24 cellular contexts compared by ENCODE assay signal in the genomic region with DNA sequence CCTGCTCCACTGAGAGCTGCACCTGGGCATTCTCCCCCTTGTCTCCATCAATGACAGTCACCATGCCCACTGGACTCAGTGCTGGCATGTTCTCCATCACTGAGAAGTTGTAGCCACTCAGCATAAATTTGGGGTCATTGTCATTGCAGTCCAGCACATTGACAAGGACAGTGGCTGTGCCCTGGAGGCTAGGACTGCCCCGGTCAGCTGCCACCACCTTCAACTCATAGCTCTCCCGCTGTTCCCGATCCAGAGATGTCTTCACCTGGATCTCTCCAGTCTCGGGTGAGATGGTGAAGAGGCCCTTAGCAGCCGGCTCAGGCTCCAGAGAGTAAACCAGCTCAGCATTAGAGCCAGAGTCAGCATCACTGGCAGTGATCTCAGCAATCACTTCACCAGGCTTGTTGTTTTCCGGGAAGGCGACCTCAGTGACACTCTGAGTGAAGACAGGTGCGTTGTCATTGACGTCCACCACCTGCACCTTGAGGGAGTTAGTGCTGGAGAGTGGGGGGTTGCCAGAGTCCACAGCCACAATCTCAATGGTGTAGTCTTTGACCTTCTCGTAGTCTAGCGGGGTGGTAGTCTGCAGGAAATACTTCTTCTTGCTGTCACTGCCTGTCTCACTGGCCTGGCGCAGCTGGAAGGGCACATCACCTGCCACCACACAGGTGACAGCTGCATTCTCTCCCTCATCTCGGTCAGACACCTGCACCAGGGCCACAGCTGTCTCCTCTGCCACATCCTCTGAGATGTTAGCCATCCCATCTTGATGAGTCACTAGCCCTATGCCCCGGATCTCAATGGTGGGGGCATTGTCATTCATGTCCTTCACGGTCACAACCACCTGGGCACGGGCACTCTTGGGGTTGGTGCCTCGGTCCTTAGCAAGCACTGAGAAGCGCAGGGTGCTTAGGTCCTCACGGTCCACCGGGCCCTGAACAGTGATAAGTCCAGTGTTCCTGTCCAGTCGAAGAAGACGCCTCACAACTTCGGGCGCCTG. TPM values are rescaled to one million over a fixed set of nuclear protein-coding genes. Genes with fewer than 3 reads are reported as not detected.
DNase-seq lines count a peak whose midpoint lies in the region; ATAC-seq, FAIRE-seq and TF ChIP-seq lines count a peak whose summit lies in the region.
"Had no signal": no experiment of that assay in that cellular context is flagged by ENCODE, and none has a peak within 500 bp of the region (broad histone marks: within the 10 kb centered on the region; RNA-seq: fewer than 3 reads in every experiment).

No MANE protein-coding gene starts in this region.

- peaks cover 45% of the 10 kb centered on the region for H4K20me1 ChIP-seq in PC-9 (ENCODE audit: insufficient read depth)

- H3K9me3 ChIP-seq in PC-9 (ENCODE audit: insufficient read depth, low read depth) (no peaks in the 10 kb centered on the region), kidney (ENCODE audit: control insufficient read depth in 1 of 2, low read length in 2 of 2) (no peaks in the 10 kb centered on the region), tibial nerve (no peaks in the 10 kb centered on the region)
- H3K9me3 ChIP-seq: A549, colonic mucosa, heart right ventricle had no signal

- CTCF ChIA-PET in PC-9 (lab: Charles Lee), result no interaction called here
- CTCF ChIA-PET in T-cell (lab: Charles Lee), result interaction anchor here in 1 of 2 donors (0.6 kb wide), 1 partner anchor 9 kb away, joined by 4 read pairs; no protein-coding TSS in a partner anchor

- H3K27me3 ChIP-seq in PC-9 (ENCODE audit: insufficient read depth, low read depth), result no peaks in the 10 kb centered on the region
- no peaks in the 10 kb centered on the region for H3K27me3 ChIP-seq in tibial nerve
- H3K27me3 ChIP-seq: colonic mucosa, heart right ventricle had no signal

- H3K4me1 Mint-ChIP-seq in activated CD4-positive, alpha-beta T cell treated with anti-CD3 and anti-CD28 coated beads, Interleukin-2, amount 10 ng/mL, durations not matched to agents 24 days and 14 days, result no peaks in the 10 kb centered on the region
- no peaks in the 10 kb centered on the region for H3K4me1 Mint-ChIP-seq in T-cell
- H3K4me1 Mint-ChIP-seq: stimulated activated memory B cell treated with anti-CD40 and anti-IgM and Interleukin-4, amounts not matched to agents 10 μg/mL and 1 μg/mL and 100 μg/mL, for 72 hours had no signal

- peaks cover 59% of the 10 kb centered on the region for H3K36me3 ChIP-seq in PC-9 (ENCODE audit: low read depth)
- H3K36me3 ChIP-seq in kidney (ENCODE audit: control insufficient read depth in 1 of 2, insufficient read depth in 2 of 2, low read length in 2 of 2), result peaks cover 29 to 57% of the 10 kb centered on the region in 2 donors
- H3K36me3 ChIP-seq in tibial nerve, result peaks cover 0 to 51% (median 0%) of the 10 kb centered on the region in 3 donors
- H3K36me3 ChIP-seq: colonic mucosa had no signal

- intact Hi-C loops in activated CD4-positive, alpha-beta T cell treated with anti-CD3 and anti-CD28 coated beads, Interleukin-2, amount 10 ng/mL, durations not matched to agents 24 days and 14 days (cut with micrococcal nuclease), result no loop called here
- intact Hi-C loops in PC-9 (cut with micrococcal nuclease; ENCODE audit: unreplicated experiment) (no loop called here), kidney (cut with DNase I) (no loop called here)

- TF ChIP-seq CTCF in PC-9 (conservative IDR thresholded peaks at IDR 0.05) (no peak), kidney (IDR thresholded peaks at IDR 0.05; ENCODE audit: borderline replicate concordance, extremely low read depth, insufficient read depth) (no peak), tibial nerve (IDR thresholded peaks at IDR 0.05) (no peak)

- H3K27ac ChIP-seq in PC-9 (no peak overlapping the region), kidney (ENCODE audit: low read depth in 2 of 2, low read length in 2 of 2) (peak overlapping the region in 1 of 2 donors; percentile 76), tibial nerve (peak overlapping the region in 3 of 4 donors; percentile 9 to 84 (median 75))
- H3K27ac ChIP-seq: A549, heart right ventricle had no signal

- no peaks in the 10 kb centered on the region for H3K36me3 Mint-ChIP-seq in activated CD4-positive, alpha-beta T cell treated with anti-CD3 and anti-CD28 coated beads, Interleukin-2, amount 10 ng/mL, durations not matched to agents 24 days and 14 days (ENCODE audit: low read depth)
- H3K36me3 Mint-ChIP-seq in T-cell, result no peaks in the 10 kb centered on the region
- H3K36me3 Mint-ChIP-seq: activated CD4-positive, alpha-beta memory T cell treated with anti-CD3 and anti-CD28 coated beads for 36 hours; stimulated activated memory B cell treated with anti-CD40 and anti-IgM and Interleukin-4, amounts not matched to agents 10 μg/mL and 1 μg/mL and 100 μg/mL, for 72 hours had no signal

- H3K4me1 ChIP-seq in PC-9 (replicated peaks; ENCODE audit: insufficient read depth) (peaks cover 53% of the 10 kb centered on the region), kidney (ENCODE audit: control insufficient read depth in 1 of 2, insufficient read depth in 1 of 2, low read depth in 1 of 2, low read length in 2 of 2) (peaks cover 18 to 33% of the 10 kb centered on the region in 2 donors), tibial nerve (peaks cover 0 to 14% (median 8%) of the 10 kb centered on the region in 4 donors)
- H3K4me1 ChIP-seq: A549 had no signal

- H3K27ac Mint-ChIP-seq in activated CD4-positive, alpha-beta T cell treated with anti-CD3 and anti-CD28 coated beads, Interleukin-2, amount 10 ng/mL, durations not matched to agents 24 days and 14 days, result peak overlapping the region; percentile 26
- no peak overlapping the region for H3K27ac Mint-ChIP-seq in T-cell
- H3K27ac Mint-ChIP-seq: activated CD4-positive, alpha-beta memory T cell treated with anti-CD3 and anti-CD28 coated beads for 36 hours; immature natural killer cell; stimulated activated memory B cell treated with anti-CD40 and anti-IgM and Interleukin-4, amounts not matched to agents 10 μg/mL and 1 μg/mL and 100 μg/mL, for 72 hours; T-helper 1 cell treated with Interleukin-12 subunit alpha and Interleukin-12 subunit beta and Interleukin-4 antibody, amounts not matched to agents 30 μg/mL and 1 μg/mL, for 36 hours had no signal

- H3K9ac ChIP-seq in kidney (ENCODE audit: low read length in 2 of 2), result no peak overlapping the region

- no peaks in the 10 kb centered on the region for H3K9me3 Mint-ChIP-seq in activated CD4-positive, alpha-beta T cell treated with anti-CD3 and anti-CD28 coated beads, Interleukin-2, amount 10 ng/mL, durations not matched to agents 24 days and 14 days
- no peaks in the 10 kb centered on the region for H3K9me3 Mint-ChIP-seq in T-cell
- H3K9me3 Mint-ChIP-seq: activated CD4-positive, alpha-beta memory T cell treated with anti-CD3 and anti-CD28 coated beads for 36 hours; immature natural killer cell; stimulated activated memory B cell treated with anti-CD40 and anti-IgM and Interleukin-4, amounts not matched to agents 10 μg/mL and 1 μg/mL and 100 μg/mL, for 72 hours; T-helper 1 cell treated with Interleukin-12 subunit alpha and Interleukin-12 subunit beta and Interleukin-4 antibody, amounts not matched to agents 30 μg/mL and 1 μg/mL, for 36 hours had no signal

- peaks cover 63% of the 10 kb centered on the region for H3F3A ChIP-seq in PC-9 (ENCODE audit: insufficient read depth, low read depth)

- POLR2A ChIA-PET in PC-9 (lab: Charles Lee; ENCODE audit: unreplicated experiment), result no interaction called here
- POLR2A ChIA-PET in T-cell (lab: Charles Lee), result no interaction called here

- H3K27me3 Mint-ChIP-seq in activated CD4-positive, alpha-beta T cell treated with anti-CD3 and anti-CD28 coated beads, Interleukin-2, amount 10 ng/mL, durations not matched to agents 24 days and 14 days, result peaks cover 28% of the 10 kb centered on the region
- peaks cover 10 to 11% of the 10 kb centered on the region in 2 donors for H3K27me3 Mint-ChIP-seq in T-cell

- H3K79me2 ChIP-seq in PC-9 (ENCODE audit: low read depth), result peaks cover 75% of the 10 kb centered on the region

- TF ChIP-seq EP300 in tibial nerve (IDR thresholded peaks at IDR 0.05), result no peak

- peak overlapping the region; percentile 61 for H3K4me2 ChIP-seq in PC-9
- H3K4me2 ChIP-seq: A549 had no signal

- no peak overlapping the region for H3K4me3 Mint-ChIP-seq in activated CD4-positive, alpha-beta T cell treated with anti-CD3 and anti-CD28 coated beads, Interleukin-2, amount 10 ng/mL, durations not matched to agents 24 days and 14 days
- H3K4me3 Mint-ChIP-seq in T-cell, result no peak overlapping the region
- H3K4me3 Mint-ChIP-seq: activated CD4-positive, alpha-beta memory T cell treated with anti-CD3 and anti-CD28 coated beads for 36 hours; immature natural killer cell; stimulated activated memory B cell treated with anti-CD40 and anti-IgM and Interleukin-4, amounts not matched to agents 10 μg/mL and 1 μg/mL and 100 μg/mL, for 72 hours; T-helper 1 cell treated with Interleukin-12 subunit alpha and Interleukin-12 subunit beta and Interleukin-4 antibody, amounts not matched to agents 30 μg/mL and 1 μg/mL, for 36 hours had no signal

- ATAC-seq in T-cell (replicated peaks in 1 of 4) (no peak), GM21529 (IDR thresholded peaks at IDR 0.05; ENCODE audit: unreplicated experiment) (no peak)
- ATAC-seq: heart right ventricle; sciatic nerve; stimulated activated memory B cell treated with anti-CD40 and anti-IgM and Interleukin-4, amounts not matched to agents 10 μg/mL and 1 μg/mL and 100 μg/mL, for 72 hours had no signal

- 84 to 91% methylated on average over 23 to 24 of the region's 24 CpGs for WGBS in tibial nerve, 2 donors

- no TSS peak for BruUV-seq in PC-9 (replicated peaks; lab: Mats Ljungman, UMichigan)

- no peak for DNase-seq in activated CD4-positive, alpha-beta T cell treated with anti-CD3 and anti-CD28 coated beads, Interleukin-2, amount 10 ng/mL, durations not matched to agents 24 days and 14 days
- no peak for DNase-seq in activated CD4-positive, alpha-beta T cell treated with anti-CD3 and anti-CD28 coated beads, Interleukin-2, amount 50 U/mL, for 48 hours
- DNase-seq in PC-9 (no peak), kidney (peak; percentile 34), tibial nerve (ENCODE audit: low spot score in 2 of 2) (no peak), T-cell (no peak), NCI-H2081 treated with DMSO at 0.1 percent for 48 hours (lab: John Stamatoyannopoulos, UW) (no peak)
- DNase-seq: activated CD4-positive, alpha-beta memory T cell treated with anti-CD3 and anti-CD28 coated beads for 36 hours; activated naive CD4-positive, alpha-beta T cell; activated T-cell treated with anti-CD3 and anti-CD28 coated beads, Interleukin-2, amount 50 U/mL, for 1 hour; anterior cingulate cortex; colonic mucosa; GDM1; heart right ventricle; immature natural killer cell; NCI-H1694 treated with DMSO at 0.1 percent for 48 hours; NCI-H446; occipital lobe; SIG-M5 had no signal

- H2AFZ ChIP-seq in PC-9, result no peak overlapping the region

- H3K4me3 ChIP-seq in PC-9, result no peak overlapping the region
- no peak overlapping the region for H3K4me3 ChIP-seq in kidney (ENCODE audit: low read length in 2 of 2)
- no peak overlapping the region for H3K4me3 ChIP-seq in tibial nerve
- H3K4me3 ChIP-seq: A549, colonic mucosa, heart right ventricle had no signal

- TF ChIP-seq POLR2A in tibial nerve (IDR thresholded peaks at IDR 0.05), result no peak

- FAIRE-seq in kidney (lab: Jason Lieb, UNC), result no peak
- FAIRE-seq: A549 had no signal

- H3K9me2 ChIP-seq in PC-9 (ENCODE audit: insufficient read depth), result no peaks in the 10 kb centered on the region

RNA-seq across cellular contexts. Expression of a gene that starts 13.5 kb away (rescaled TPM):
- total RNA-seq in activated CD4-positive, alpha-beta T cell treated with anti-CD3 and anti-CD28 coated beads, Interleukin-2, amount 10 ng/mL, durations not matched to agents 24 days and 14 days, result 0.17 TPM in 1 of 2 replicates, not detected in the other
- total RNA-seq in PC-9 (2021), result 88.5 and 101 TPM in 2 replicates
- total RNA-seq in kidney, result 147 TPM
- polyA plus RNA-seq in kidney (ENCODE audit: insufficient read depth, low read depth, low replicate concordance), result 37.3 TPM
- total RNA-seq in tibial nerve, result 10 to 100 TPM; 19.9 to 55.5 (median 44.9) TPM
- total RNA-seq in T-cell, result 1 to 10 TPM in 2 of 5 donors, under 1 TPM in 3; 0.23 to 3.0 (median 0.82) TPM
- total RNA-seq: activated CD4-positive, alpha-beta memory T cell treated with anti-CD3 and anti-CD28 coated beads for 36 hours had no signal

RNA-seq across cellular contexts. Expression of a gene that starts 59.0 kb away (rescaled TPM):
- total RNA-seq in activated CD4-positive, alpha-beta T cell treated with anti-CD3 and anti-CD28 coated beads, Interleukin-2, amount 10 ng/mL, durations not matched to agents 24 days and 14 days, result 66.7 and 72.0 TPM in 2 replicates
- total RNA-seq in PC-9 (2021) (68.5 and 80.8 TPM in 2 replicates), kidney (82.3 TPM), tibial nerve (10 to 100 TPM; 59.6 to 80.4 (median 75.7) TPM), T-cell (100 to 1,000 TPM in 1 of 5 donors, 10 to 100 TPM in 4; 80.3 to 130 (median 85.2) TPM)
- polyA plus RNA-seq in kidney (ENCODE audit: insufficient read depth, low read depth, low replicate concordance), result 67.7 TPM

Comparison
In these comparisons a context has a peak if more than half of its experiments do, and no peak if none do; other contexts are left out.
1. RNA of a gene that starts 13.5 kb away (total RNA-seq): 147 TPM in kidney (single experiment), 88.5 to 101 TPM in PC-9 and 19.9 to 55.5 TPM in tibial nerve; 0.23 to 3.0 TPM in T-cell and 0.17 TPM in activated CD4-positive, alpha-beta T cell treated with anti-CD3 and anti-CD28 coated beads, Interleukin-2, amount 10 ng/mL, durations not matched to agents 24 days and 14 days; every median in the first group is over 4 times any median in the second.